In genomic region chr2:202406445-202406967, GRCh38 we compare ENCODE assay signal across 20 cellular contexts. TPM values are rescaled to one million over a fixed set of nuclear protein-coding genes. Genes with fewer than 3 reads are reported as not detected.
A peak's percentile ranks its signal among the peaks of the same experiment; 100 is the strongest.
DNase-seq lines count a peak whose midpoint lies in the region; ATAC-seq and TF ChIP-seq lines count a peak whose summit lies in the region.
"Had no signal": no experiment of that assay in that cellular context is flagged by ENCODE, and none has a peak within 500 bp of the region (broad histone marks: within the 10 kb centered on the region; RNA-seq: fewer than 3 reads in every experiment).

No MANE protein-coding gene starts in this region.

- DNase-seq in GM23248 (peak; percentile 25), MG63 (peak; percentile 8), fibroblast of gingiva (ENCODE audit: low read depth) (peak; percentile 45), gastrocnemius medialis (no peak), glomerular visceral epithelial cell (ENCODE audit: extremely low spot score) (no peak), lower leg skin (ENCODE audit: low spot score in 2 of 2) (no peak), retina (no peak)
- no peak for DNase-seq in activated naive CD4-positive, alpha-beta T cell treated with anti-CD3 and anti-CD28 coated beads, Interleukin-2, amount 50 U/mL, for 72 hours (ENCODE audit: low spot score in 2 of 2)
- DNase-seq: CD8-positive, alpha-beta T cell; DMS153; Kasumi-1; MV-4-11; NCI-H1105 treated with DMSO at 0.1 percent for 48 hours; NCI-H1694; NCI-H2081; NCI-H446; NCI-H526; SJCRH30 had no signal

- no peak overlapping the region for H2AFZ ChIP-seq in GM23248

- no peaks in the 10 kb centered on the region for H3K9me3 Mint-ChIP-seq in activated naive CD4-positive, alpha-beta T cell treated with anti-CD3 and anti-CD28 coated beads, Interleukin-2, amount 50 U/mL, for 72 hours
- H3K9me3 Mint-ChIP-seq: CD8-positive, alpha-beta T cell had no signal

- 56 to 70% methylated on average over 2 of the region's 2 CpGs for WGBS in GM23248 (ENCODE audit: low coverage in 1 of 2, low lambda C conversion rate in 2 of 2, missing lambda C conversion rate in 2 of 2), 2 experiments
- 73 to 79% methylated on average over 2 of the region's 2 CpGs for WGBS in lower leg skin, 2 donors

- TF ChIP-seq POLR2A in gastrocnemius medialis (IDR thresholded peaks at IDR 0.05) (no peak), lower leg skin (IDR thresholded peaks at IDR 0.05) (no peak)

- no peak overlapping the region for H3K27ac ChIP-seq in GM23248
- no peak overlapping the region for H3K27ac ChIP-seq in gastrocnemius medialis
- H3K27ac ChIP-seq: BLaER1 treated with 17β-estradiol and CSF1 and Interleukin-3, amounts not matched to agents 10 nM and 100 nM; SJCRH30 had no signal

- intact Hi-C loops in gastrocnemius medialis (cut with DNase I; ENCODE audit: low total_unique reads) (no loop called here), lower leg skin (cut with DNase I; ENCODE audit: low total_unique reads) (no loop called here)

- H3K9ac ChIP-seq in GM23248, result no peak overlapping the region
- H3K9ac ChIP-seq: BLaER1 treated with 17β-estradiol and CSF1 and Interleukin-3, amounts not matched to agents 10 nM and 100 nM had no signal

- ATAC-seq in gastrocnemius medialis, result peak; percentile 47 to 68
- ATAC-seq in activated naive CD4-positive, alpha-beta T cell treated with anti-CD3 and anti-CD28 coated beads, Interleukin-2, amount 50 U/mL, for 72 hours, result no peak
- ATAC-seq: CD8-positive, alpha-beta T cell; HCT116 had no signal

- H3K27me3 ChIP-seq in GM23248 (replicated peaks; ENCODE audit: insufficient read depth) (no peaks in the 10 kb centered on the region), MG63 (no peaks in the 10 kb centered on the region), gastrocnemius medialis (no peaks in the 10 kb centered on the region)
- H3K27me3 ChIP-seq: BLaER1 treated with 17β-estradiol and CSF1 and Interleukin-3, amounts not matched to agents 10 nM and 100 nM; SJCRH30 had no signal

- H3K9me2 ChIP-seq in GM23248 (ENCODE audit: insufficient read depth), result no peaks in the 10 kb centered on the region

- H3K27ac Mint-ChIP-seq in activated naive CD4-positive, alpha-beta T cell treated with anti-CD3 and anti-CD28 coated beads, Interleukin-2, amount 50 U/mL, for 72 hours, result no peak overlapping the region
- H3K27ac Mint-ChIP-seq: CD8-positive, alpha-beta T cell had no signal

- H3F3A ChIP-seq in GM23248 (ENCODE audit: insufficient read depth), result no peaks in the 10 kb centered on the region; the same call in 1 of the 2 replicates

- H3K4me3 ChIP-seq in GM23248 (no peak overlapping the region), MG63 (no peak overlapping the region), gastrocnemius medialis (no peak overlapping the region), lower leg skin (ENCODE audit: low read depth, poor library complexity, severe bottlenecking) (no peak overlapping the region)
- H3K4me3 ChIP-seq: BLaER1 treated with 17β-estradiol and CSF1 and Interleukin-3, amounts not matched to agents 10 nM and 100 nM; SJCRH30 had no signal

- peaks cover 5% of the 10 kb centered on the region; the same call in 1 of the 2 replicates for H4K20me1 ChIP-seq in GM23248 (ENCODE audit: insufficient read depth)

- TF ChIP-seq CTCF in gastrocnemius medialis (IDR thresholded peaks at IDR 0.05 in 4 of 5, conservative IDR thresholded peaks at IDR 0.05 in 1 of 5) (no peak), lower leg skin (IDR thresholded peaks at IDR 0.05) (no peak)

- in situ Hi-C loops in GM23248 (cut with MboI), result no loop called here
- in situ Hi-C loops in gastrocnemius medialis (cut with MboI; ENCODE audit: low sequenced_read_pairs in 4 of 4), result no loop called here

- H3K36me3 Mint-ChIP-seq in activated naive CD4-positive, alpha-beta T cell treated with anti-CD3 and anti-CD28 coated beads, Interleukin-2, amount 50 U/mL, for 72 hours, result no peaks in the 10 kb centered on the region
- H3K36me3 Mint-ChIP-seq: CD8-positive, alpha-beta T cell had no signal

- no peaks in the 10 kb centered on the region for H3K9me3 ChIP-seq in GM23248 (ENCODE audit: low read depth)
- no peaks in the 10 kb centered on the region for H3K9me3 ChIP-seq in MG63
- H3K9me3 ChIP-seq in gastrocnemius medialis, result no peaks in the 10 kb centered on the region
- H3K9me3 ChIP-seq: BLaER1 treated with 17β-estradiol and CSF1 and Interleukin-3, amounts not matched to agents 10 nM and 100 nM; SJCRH30 had no signal

- no peak overlapping the region for H3K4me2 ChIP-seq in GM23248 (ENCODE audit: unreplicated experiment)
- H3K4me2 ChIP-seq: BLaER1 treated with 17β-estradiol and CSF1 and Interleukin-3, amounts not matched to agents 10 nM and 100 nM had no signal

- no peaks in the 10 kb centered on the region for H3K4me1 ChIP-seq in GM23248 (ENCODE audit: insufficient read depth)
- peaks cover 6 to 19% of the 10 kb centered on the region in 2 donors for H3K4me1 ChIP-seq in gastrocnemius medialis
- H3K4me1 ChIP-seq: SJCRH30 had no signal

- H3K36me3 ChIP-seq in GM23248 (ENCODE audit: low read depth) (no peaks in the 10 kb centered on the region), MG63 (no peaks in the 10 kb centered on the region), gastrocnemius medialis (no peaks in the 10 kb centered on the region)

- H3K79me2 ChIP-seq in GM23248 (ENCODE audit: insufficient read depth), result peaks cover 100% of the 10 kb centered on the region

RNA-seq across cellular contexts. Expression of gene BMPR2, which starts 30.4 kb away (rescaled TPM):
- 29.7 and 31.3 TPM in 2 replicates for total RNA-seq in GM23248 (2014; rRNA removed; shearing (Covaris generic))
- polyA plus RNA-seq in GM23248 (2016; fragmentation: Nextera tagmentation; extraction: Ambion mirVana), result 17.5 and 17.8 TPM in 2 replicates
- total RNA-seq in MG63 (2014; rRNA removed; shearing (Covaris generic); ENCODE audit: low replicate concordance), result 9.1 and 9.4 TPM in 2 replicates
- total RNA-seq in gastrocnemius medialis, result 10 to 100 TPM; 25.0 to 35.0 (median 27.2) TPM
- 1 to 10 TPM; 5.1 to 8.0 TPM for total RNA-seq in activated naive CD4-positive, alpha-beta T cell treated with anti-CD3 and anti-CD28 coated beads, Interleukin-2, amount 50 U/mL, for 72 hours
- total RNA-seq in lower leg skin, result 10 to 100 TPM; 30.4 to 50.2 (median 36.5) TPM

Comparison
In these comparisons a context has a peak if more than half of its experiments do, and no peak if none do; other contexts are left out.
1. DNase-seq: peak in GM23248 (single experiment), MG63 (single experiment) and fibroblast of gingiva (single experiment); none in gastrocnemius medialis (0 of 2), activated naive CD4-positive, alpha-beta T cell treated with anti-CD3 and anti-CD28 coated beads, Interleukin-2, amount 50 U/mL, for 72 hours (0 of 2), glomerular visceral epithelial cell (single experiment), lower leg skin (0 of 2) and retina (single experiment).
2. ATAC-seq: peak in gastrocnemius medialis (2 of 2); none in activated naive CD4-positive, alpha-beta T cell treated with anti-CD3 and anti-CD28 coated beads, Interleukin-2, amount 50 U/mL, for 72 hours (0 of 2).